ENCODE assay signal across 8 cellular contexts in genomic region chr19:10332965-10333757, GRCh38. TPM values are rescaled to one million over a fixed set of nuclear protein-coding genes. Genes with fewer than 3 reads are reported as not detected.
A peak's percentile ranks its signal among the peaks of the same experiment; 100 is the strongest.
DNase-seq lines count a peak whose midpoint lies in the region; ATAC-seq and TF ChIP-seq lines count a peak whose summit lies in the region.

Gene RAVER1, minus strand, starts transcription at chr19:10333529. Its CDS starts 22 bp downstream, at chr19:10333507.

- DNase-seq in EL: peak; percentile 98
- DNase-seq in H4 (ENCODE audit: low spot score): peak; percentile 96
- DNase-seq in LNCaP clone FGC (ENCODE audit: low read depth): peak; percentile 90
- peak; percentile 98 for DNase-seq in RPMI8226
- peak; percentile 95 for DNase-seq in activated T-helper 1 cell treated with anti-CD3 and anti-CD28 coated beads, Interleukin-12 subunit alpha, Interleukin-12 subunit beta, Interleukin-2, Interleukin-4 antibody, amounts not matched to agents 30 ng/mL and 10 ng/mL and 1 ng/mL, durations not matched to agents 14 hours and 24 hours and 36 hours (ENCODE audit: low spot score)
- peak; percentile 77 for DNase-seq in esophagus squamous epithelium (lab: John Stamatoyannopoulos, UW)
- DNase-seq in naive B cell: peak; percentile 96
- DNase-seq in stimulated activated effector memory CD8-positive, alpha-beta T cell treated with anti-CD3 and anti-CD28 coated beads, Interleukin-12 subunit alpha, Interleukin-12 subunit beta, amount 100 ng/mL, for 72 hours (ENCODE audit: low spot score in 2 of 2): peak; percentile 89 to 97

- H3K9me3 ChIP-seq in esophagus squamous epithelium: no peaks in the 10 kb centered on the region

- no peaks in the 10 kb centered on the region for H3K27me3 ChIP-seq in esophagus squamous epithelium

- peak; percentile 90 to 91 for ATAC-seq in naive B cell (ENCODE audit: low read depth in 2 of 2)
- peak; percentile 95 for ATAC-seq in stimulated activated effector memory CD8-positive, alpha-beta T cell treated with anti-CD3 and anti-CD28 coated beads, Interleukin-12 subunit alpha, Interleukin-12 subunit beta, amount 100 ng/mL, for 72 hours

- H3K4me1 Mint-ChIP-seq in activated T-helper 1 cell treated with anti-CD3 and anti-CD28 coated beads, Interleukin-12 subunit alpha, Interleukin-12 subunit beta, Interleukin-2, Interleukin-4 antibody, amounts not matched to agents 30 ng/mL and 10 ng/mL and 1 ng/mL, durations not matched to agents 14 hours and 24 hours and 36 hours (ENCODE audit: low read depth): peaks cover 11% of the 10 kb centered on the region
- peaks cover 15 to 48% (median 48%) of the 10 kb centered on the region in 3 donors for H3K4me1 Mint-ChIP-seq in naive B cell
- peaks cover 36% of the 10 kb centered on the region for H3K4me1 Mint-ChIP-seq in stimulated activated effector memory CD8-positive, alpha-beta T cell treated with anti-CD3 and anti-CD28 coated beads, Interleukin-12 subunit alpha, Interleukin-12 subunit beta, amount 100 ng/mL, for 72 hours

- no peak for TF ChIP-seq CTCF in LNCaP clone FGC (IDR thresholded peaks at IDR 0.05; ENCODE audit: control insufficient read depth, extremely low read depth, insufficient read depth)
- TF ChIP-seq CTCF in esophagus squamous epithelium (IDR thresholded peaks at IDR 0.05): no peak

- peaks cover 14 to 36% (median 16%) of the 10 kb centered on the region in 3 donors for H3K4me1 ChIP-seq in esophagus squamous epithelium

- H3K9me3 Mint-ChIP-seq in activated T-helper 1 cell treated with anti-CD3 and anti-CD28 coated beads, Interleukin-12 subunit alpha, Interleukin-12 subunit beta, Interleukin-2, Interleukin-4 antibody, amounts not matched to agents 30 ng/mL and 10 ng/mL and 1 ng/mL, durations not matched to agents 14 hours and 24 hours and 36 hours: no peaks in the 10 kb centered on the region
- no peaks in the 10 kb centered on the region for H3K9me3 Mint-ChIP-seq in naive B cell
- H3K9me3 Mint-ChIP-seq in stimulated activated effector memory CD8-positive, alpha-beta T cell treated with anti-CD3 and anti-CD28 coated beads, Interleukin-12 subunit alpha, Interleukin-12 subunit beta, amount 100 ng/mL, for 72 hours: no peaks in the 10 kb centered on the region

- H3K36me3 ChIP-seq in esophagus squamous epithelium: peaks cover 16 to 26% (median 21%) of the 10 kb centered on the region in 3 donors

- WGBS in esophagus squamous epithelium, 2 donors: 0 to 1% methylated on average over 17 to 23 of the region's 82 CpGs

- H3K27ac ChIP-seq in esophagus squamous epithelium: peak within 1 kb of the TSS; percentile 81 to 93 (median 92)

- peak in 2 of 4 donors; percentile 66 to 72 for TF ChIP-seq POLR2A in esophagus squamous epithelium (IDR thresholded peaks at IDR 0.05)

- intact Hi-C loops in activated T-helper 1 cell treated with anti-CD3 and anti-CD28 coated beads, Interleukin-12 subunit alpha, Interleukin-12 subunit beta, Interleukin-2, Interleukin-4 antibody, amounts not matched to agents 30 ng/mL and 10 ng/mL and 1 ng/mL, durations not matched to agents 14 hours and 24 hours and 36 hours (cut with micrococcal nuclease): loop anchor here (1.0 to 10.0 kb wide), 8 partner anchors 17 to 362 kb away; partner anchors contain the start of genes CDC37, FDX2, ICAM1 and ILF3
- intact Hi-C loops in esophagus squamous epithelium (cut with DNase I): no loop called here

- peak within 1 kb of the TSS; percentile 95 for H3K27ac Mint-ChIP-seq in activated T-helper 1 cell treated with anti-CD3 and anti-CD28 coated beads, Interleukin-12 subunit alpha, Interleukin-12 subunit beta, Interleukin-2, Interleukin-4 antibody, amounts not matched to agents 30 ng/mL and 10 ng/mL and 1 ng/mL, durations not matched to agents 14 hours and 24 hours and 36 hours
- peak within 1 kb of the TSS; percentile 92 to 98 (median 96) for H3K27ac Mint-ChIP-seq in naive B cell
- peak within 1 kb of the TSS; percentile 97 for H3K27ac Mint-ChIP-seq in stimulated activated effector memory CD8-positive, alpha-beta T cell treated with anti-CD3 and anti-CD28 coated beads, Interleukin-12 subunit alpha, Interleukin-12 subunit beta, amount 100 ng/mL, for 72 hours

- H3K36me3 Mint-ChIP-seq in activated T-helper 1 cell treated with anti-CD3 and anti-CD28 coated beads, Interleukin-12 subunit alpha, Interleukin-12 subunit beta, Interleukin-2, Interleukin-4 antibody, amounts not matched to agents 30 ng/mL and 10 ng/mL and 1 ng/mL, durations not matched to agents 14 hours and 24 hours and 36 hours (ENCODE audit: low read depth): peaks cover 20% of the 10 kb centered on the region
- H3K36me3 Mint-ChIP-seq in naive B cell: no peaks in the 10 kb centered on the region
- peaks cover 90% of the 10 kb centered on the region for H3K36me3 Mint-ChIP-seq in stimulated activated effector memory CD8-positive, alpha-beta T cell treated with anti-CD3 and anti-CD28 coated beads, Interleukin-12 subunit alpha, Interleukin-12 subunit beta, amount 100 ng/mL, for 72 hours

- H3K27me3 Mint-ChIP-seq in activated T-helper 1 cell treated with anti-CD3 and anti-CD28 coated beads, Interleukin-12 subunit alpha, Interleukin-12 subunit beta, Interleukin-2, Interleukin-4 antibody, amounts not matched to agents 30 ng/mL and 10 ng/mL and 1 ng/mL, durations not matched to agents 14 hours and 24 hours and 36 hours (ENCODE audit: insufficient read depth): no peaks in the 10 kb centered on the region
- H3K27me3 Mint-ChIP-seq in naive B cell: no peaks in the 10 kb centered on the region

- peak within 1 kb of the TSS; percentile 91 for H3K4me3 ChIP-seq in LNCaP clone FGC (ENCODE audit: low read depth, low read length)
- peak within 1 kb of the TSS; percentile 82 to 97 (median 87) for H3K4me3 ChIP-seq in esophagus squamous epithelium

- peak within 1 kb of the TSS; percentile 90 for H3K4me3 Mint-ChIP-seq in activated T-helper 1 cell treated with anti-CD3 and anti-CD28 coated beads, Interleukin-12 subunit alpha, Interleukin-12 subunit beta, Interleukin-2, Interleukin-4 antibody, amounts not matched to agents 30 ng/mL and 10 ng/mL and 1 ng/mL, durations not matched to agents 14 hours and 24 hours and 36 hours
- H3K4me3 Mint-ChIP-seq in naive B cell: peak within 1 kb of the TSS; percentile 94 to 99 (median 97)
- H3K4me3 Mint-ChIP-seq in stimulated activated effector memory CD8-positive, alpha-beta T cell treated with anti-CD3 and anti-CD28 coated beads, Interleukin-12 subunit alpha, Interleukin-12 subunit beta, amount 100 ng/mL, for 72 hours: peak within 1 kb of the TSS; percentile 93

RNA-seq across cellular contexts. Expression of gene RAVER1, which starts in this region (rescaled TPM):
- total RNA-seq in H4 (2014; rRNA removed; shearing (Covaris generic)): 7.1 and 8.2 TPM in 2 replicates
- total RNA-seq in activated T-helper 1 cell treated with anti-CD3 and anti-CD28 coated beads, Interleukin-12 subunit alpha, Interleukin-12 subunit beta, Interleukin-2, Interleukin-4 antibody, amounts not matched to agents 30 ng/mL and 10 ng/mL and 1 ng/mL, durations not matched to agents 14 hours and 24 hours and 36 hours: 92.5 and 92.8 TPM in 2 replicates
- total RNA-seq in esophagus squamous epithelium: 10 to 100 TPM; 13.8 to 26.8 (median 19.7) TPM
- polyA plus RNA-seq in naive B cell (ENCODE audit: low read depth in 6 of 6): 10 to 100 TPM; 12.0 to 25.0 (median 15.0) TPM

Comparison
In these comparisons a context has a peak if more than half of its experiments do, and no peak if none do; other contexts are left out.
1. Peak in every context shown above with its lines: DNase-seq, ATAC-seq, H3K4me3 ChIP-seq and H3K27ac ChIP-seq.